Comparison of ENCODE assay signal across 9 cellular contexts in genomic region chr2:231530099-231531085, GRCh38. TPM values are rescaled to one million over a fixed set of nuclear protein-coding genes. Genes with fewer than 3 reads are reported as not detected.
DNase-seq lines count a peak whose midpoint lies in the region; ATAC-seq and TF ChIP-seq lines count a peak whose summit lies in the region.
"Had no signal": no experiment of that assay in that cellular context is flagged by ENCODE, and none has a peak within 500 bp of the region (broad histone marks: within the 10 kb centered on the region; RNA-seq: fewer than 3 reads in every experiment).

Gene NMUR1 (minus strand): TSS chr2:231530445. CDS start chr2:231530361, 84 bp downstream.

- H3K9me3 Mint-ChIP-seq in Calu3 (ENCODE audit: low read depth, unreplicated experiment) (no peaks in the 10 kb centered on the region), immature natural killer cell (no peaks in the 10 kb centered on the region)

- peak; percentile 92 for TF ChIP-seq CTCF in Calu3 (IDR thresholded peaks at IDR 0.05; ENCODE audit: unreplicated experiment)

- intact Hi-C loops in Calu3 (cut with micrococcal nuclease; ENCODE audit: unreplicated experiment): no loop called here

- CTCF ChIA-PET in Calu3 (lab: Charles Lee): interaction anchor here (0.6 to 1.0 kb wide), 2 partner anchors 9 to 110 kb away, joined by 3 read pairs; no protein-coding TSS in a partner anchor

- H3K27me3 Mint-ChIP-seq in Calu3 (ENCODE audit: unreplicated experiment) (peaks cover 55% of the 10 kb centered on the region), immature natural killer cell (ENCODE audit: low read depth in 3 of 3) (peaks cover 15 to 17% (median 16%) of the 10 kb centered on the region in 3 donors)

- peak; percentile 73 for DNase-seq in Calu3
- peak; percentile 55 to 77 (median 64) for DNase-seq in T-helper 1 cell
- DNase-seq in astrocyte of the hippocampus (ENCODE audit: low read depth, low spot score): peak; percentile 58
- DNase-seq in immature natural killer cell: peak; percentile 88 to 93 (median 91)
- peak; percentile 56 to 69 for DNase-seq in stimulated activated CD4-positive, alpha-beta T cell treated with anti-CD3 and anti-CD28 coated beads, Interleukin-1b, Interleukin-23, amount 100 ng/mL, for 4 hours (ENCODE audit: low read depth in 2 of 2)
- no peak for DNase-seq in pons (ENCODE audit: low spot score)

- H3K4me3 Mint-ChIP-seq in Calu3 (ENCODE audit: low read depth, unreplicated experiment) (peak within 1 kb of the TSS; percentile 51), immature natural killer cell (peak within 1 kb of the TSS; percentile 86 to 98 (median 96))

- H3K36me3 Mint-ChIP-seq in Calu3 (ENCODE audit: insufficient read depth, unreplicated experiment) (peaks cover 5% of the 10 kb centered on the region), immature natural killer cell (peaks cover 0 to 8% (median 8%) of the 10 kb centered on the region in 3 donors)

- BruUV-seq in Calu3 (replicated peaks; lab: Mats Ljungman, UMichigan): no TSS peak

- H3K27ac Mint-ChIP-seq in Calu3 (ENCODE audit: unreplicated experiment) (no peak within 1 kb of the TSS), immature natural killer cell (peak within 1 kb of the TSS; percentile 97 to 99 (median 98))

- no peaks in the 10 kb centered on the region for H3K4me1 Mint-ChIP-seq in Calu3 (ENCODE audit: low read depth, unreplicated experiment)
- H3K4me1 Mint-ChIP-seq in immature natural killer cell: peaks cover 81 to 86% of the 10 kb centered on the region in 2 donors

- peak; percentile 57 for ATAC-seq in HG02678 (IDR thresholded peaks at IDR 0.05; ENCODE audit: unreplicated experiment)
- ATAC-seq in HG03139 (IDR thresholded peaks at IDR 0.05; ENCODE audit: unreplicated experiment): no peak

RNA-seq across cellular contexts. Expression of gene NMUR1, which starts in this region (rescaled TPM):
- not detected in 2 replicates for total RNA-seq in Calu3 (2022)
- 10 to 100 TPM; 34.6 to 54.4 (median 37.2) TPM for polyA plus RNA-seq in immature natural killer cell
- total RNA-seq: M059J had no signal

Comparison
In these comparisons a context has a peak if more than half of its experiments do, and no peak if none do; other contexts are left out.
1. Peak in DNase-seq in Calu3; RNA of the gene not detected or under 1 TPM.